Comparison of ENCODE assay signal across 32 cellular contexts in genomic region chr14:99023371-99023770, GRCh38.
"Had no signal": no experiment of that assay in that cellular context is flagged by ENCODE, and none has a peak within 500 bp of the region (broad histone marks: within the 10 kb centered on the region; RNA-seq: fewer than 3 reads in every experiment).

No MANE protein-coding gene starts in this region.

- ATAC-seq: activated CD8-positive, alpha-beta memory T cell treated with anti-CD3 and anti-CD28 coated beads, Interleukin-2, amount 10 ng/mL, durations not matched to agents 7 days and 5 days; activated CD8-positive, alpha-beta T cell treated with anti-CD3 and anti-CD28 coated beads for 36 hours; activated naive CD8-positive, alpha-beta T cell treated with anti-CD3 and anti-CD28 coated beads, Interleukin-2, amount 50 U/mL, for 24 hours; body of pancreas; gastrocnemius medialis; heart left ventricle; WTC11 had no signal

- FAIRE-seq: endometrium, endothelial cell of umbilical vein, TTC549 had no signal

- H3K27ac ChIP-seq: adrenal gland, body of pancreas, cardiac muscle cell, colonic mucosa, esophagus muscularis mucosa, gastrocnemius medialis, heart left ventricle, VCaP had no signal

- H3K27me3 ChIP-seq: adrenal gland, body of pancreas, cardiac muscle cell, colonic mucosa, esophagus muscularis mucosa, gastrocnemius medialis had no signal

- H3K36me3 ChIP-seq: adrenal gland, cardiac muscle cell, colonic mucosa, esophagus muscularis mucosa, gastrocnemius medialis, heart left ventricle had no signal

- H3K4me1 ChIP-seq: adrenal gland, body of pancreas, colonic mucosa, esophagus muscularis mucosa, gastrocnemius medialis had no signal

- H3K9me3 ChIP-seq: adrenal gland, body of pancreas, colonic mucosa, esophagus muscularis mucosa, gastrocnemius medialis had no signal

- DNase-seq: activated CD4-positive, alpha-beta T cell treated with anti-CD3 and anti-CD28 coated beads for 1 hour; activated CD4-positive, alpha-beta T cell treated with anti-CD3 and anti-CD28 coated beads for 4 hours; activated CD4-positive, alpha-beta T cell treated with anti-CD3 and anti-CD28 coated beads, Interleukin-2, amount 50 U/mL, for 1 hour; activated CD4-positive, alpha-beta T cell treated with anti-CD3 and anti-CD28 coated beads, Interleukin-2, amount 50 U/mL, for 48 hours; activated CD8-positive, alpha-beta memory T cell treated with anti-CD3 and anti-CD28 coated beads, Interleukin-2, amount 10 ng/mL, durations not matched to agents 7 days and 5 days; activated CD8-positive, alpha-beta memory T cell treated with anti-CD3 and anti-CD28 coated beads, Interleukin-2, amount 50 U/mL, for 4 hours; activated CD8-positive, alpha-beta T cell treated with anti-CD3 and anti-CD28 coated beads for 36 hours; activated effector memory CD4-positive, alpha-beta T cell treated with anti-CD3 and anti-CD28 coated beads, Interleukin-2, amount 50 U/mL, for 16 hours; activated naive CD4-positive, alpha-beta T cell treated with anti-CD3 and anti-CD28 coated beads for 36 hours; activated naive CD8-positive, alpha-beta T cell treated with anti-CD3 and anti-CD28 coated beads for 36 hours; activated naive CD8-positive, alpha-beta T cell treated with anti-CD3 and anti-CD28 coated beads, Interleukin-2, amount 50 U/mL, for 24 hours; activated T-cell treated with anti-CD3 and anti-CD28 coated beads, Interleukin-2, amount 50 U/mL, for 1 hour; activated T-cell treated with anti-CD3 and anti-CD28 coated beads, Interleukin-2, amount 50 U/mL, for 48 hours; adrenal gland; amygdala; body of pancreas; central memory CD4-positive, alpha-beta T cell; cerebellar nuclear complex; colonic mucosa; effector CD8-positive, alpha-beta T cell; foreskin fibroblast; gastrocnemius medialis; glutamatergic neuron; heart left ventricle; T-helper 2 cell had no signal

- H3K4me3 ChIP-seq: adrenal gland, body of pancreas, cardiac muscle cell, colonic mucosa, esophagus muscularis mucosa, gastrocnemius medialis, heart left ventricle had no signal
